In the genomic region with DNA sequence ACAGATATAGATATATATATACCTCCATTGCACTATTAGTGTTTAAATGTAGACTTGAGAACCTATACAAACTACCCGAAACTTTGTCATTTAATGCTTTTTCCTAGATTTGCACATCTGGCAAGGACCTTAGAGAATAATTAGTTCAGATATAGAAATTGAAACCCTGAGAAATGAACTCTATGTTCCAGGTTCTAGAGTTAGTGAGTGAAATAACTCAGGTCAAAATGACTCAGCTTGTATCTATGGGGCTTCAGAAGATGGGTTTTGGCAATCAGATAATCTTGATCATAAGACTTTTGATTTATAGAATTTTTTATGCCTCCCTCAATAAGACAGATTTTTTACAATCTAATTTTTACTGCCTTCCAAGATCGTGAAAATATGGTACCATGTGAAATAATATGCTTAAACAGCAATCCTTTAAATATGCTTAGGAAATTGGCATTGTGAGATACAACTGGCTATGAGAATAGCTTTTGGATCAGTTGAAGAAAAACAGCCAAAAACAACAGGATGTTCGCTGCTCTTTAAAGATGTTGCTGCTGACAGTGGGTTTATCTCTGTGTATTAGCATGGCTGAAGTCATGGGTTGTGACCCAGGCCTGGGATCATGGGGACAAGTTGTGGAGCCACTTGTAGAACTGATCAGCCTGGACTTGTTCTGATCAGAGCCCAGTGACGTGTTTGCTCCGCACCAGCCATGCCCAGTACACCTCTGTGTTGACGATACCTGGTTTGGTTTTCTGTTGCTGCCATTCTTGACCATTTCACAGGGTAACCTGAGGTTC, we compare ENCODE assay signal across 19 cellular contexts.
DNase-seq lines count a peak whose midpoint lies in the region; ATAC-seq and TF ChIP-seq lines count a peak whose summit lies in the region.
"Had no signal": no experiment of that assay in that cellular context is flagged by ENCODE, and none has a peak within 500 bp of the region (broad histone marks: within the 10 kb centered on the region; RNA-seq: fewer than 3 reads in every experiment).

No MANE protein-coding gene starts in this region.

- H3F3A ChIP-seq in MM.1S (ENCODE audit: insufficient read depth, low read length): no peaks in the 10 kb centered on the region

- CTCF ChIA-PET in activated CD8-positive, alpha-beta T cell treated with anti-CD3 and anti-CD28 coated beads for 36 hours (lab: Charles Lee): no interaction called here

- no peaks in the 10 kb centered on the region for H4K20me1 ChIP-seq in MM.1S (ENCODE audit: insufficient read depth, low read length)

- H3K4me2 ChIP-seq in MM.1S (ENCODE audit: low read depth, low read length): 0 out of 2 replicates have a peak overlapping the region, but pooled peaks have one; percentile 12

- no peaks in the 10 kb centered on the region for H3K79me2 ChIP-seq in MM.1S (ENCODE audit: low read length)

- no peak overlapping the region for H3K4me3 Mint-ChIP-seq in activated CD8-positive, alpha-beta T cell treated with anti-CD3 and anti-CD28 coated beads for 36 hours
- H3K4me3 Mint-ChIP-seq: activated CD4-positive, alpha-beta T cell treated with anti-CD3 and anti-CD28 coated beads, Interleukin-2, amount 10 ng/mL, durations not matched to agents 7 days and 5 days; CD14-positive monocyte had no signal

- TF ChIP-seq CTCF in MM.1S (IDR thresholded peaks at IDR 0.05; ENCODE audit: low read length): no peak
- TF ChIP-seq CTCF in activated CD8-positive, alpha-beta T cell treated with anti-CD3 and anti-CD28 coated beads for 36 hours (IDR thresholded peaks at IDR 0.05): no peak

- H3K9ac ChIP-seq in MM.1S (ENCODE audit: low read length) (no peak overlapping the region), stomach smooth muscle (ENCODE audit: low read length in 2 of 2) (no peak overlapping the region)

- H3K27ac ChIP-seq in MM.1S (ENCODE audit: low read length): no peak overlapping the region
- peak overlapping the region; percentile 39 for H3K27ac ChIP-seq in right cardiac atrium (ENCODE audit: low read length)
- peak overlapping the region; percentile 37 for H3K27ac ChIP-seq in stomach smooth muscle (ENCODE audit: low read length)
- H3K27ac ChIP-seq: RWPE1, upper lobe of right lung had no signal

- H3K9me3 ChIP-seq in MM.1S (replicated peaks; ENCODE audit: insufficient read depth, low read length): no peaks in the 10 kb centered on the region
- H3K9me3 ChIP-seq in right cardiac atrium (ENCODE audit: control insufficient read depth, low read length): no peaks in the 10 kb centered on the region
- H3K9me3 ChIP-seq in stomach smooth muscle (ENCODE audit: control insufficient read depth in 2 of 2, low read length in 2 of 2): no peaks in the 10 kb centered on the region
- H3K9me3 ChIP-seq: ascending aorta, HAP-1, upper lobe of right lung had no signal

- peaks cover 41% of the 10 kb centered on the region for H3K36me3 Mint-ChIP-seq in activated CD8-positive, alpha-beta T cell treated with anti-CD3 and anti-CD28 coated beads for 36 hours (ENCODE audit: low read depth)

- intact Hi-C loops in right cardiac atrium (cut with DNase I): no loop called here
- intact Hi-C loops in activated CD8-positive, alpha-beta T cell treated with anti-CD3 and anti-CD28 coated beads for 36 hours (cut with micrococcal nuclease): no loop called here

- DNase-seq in MM.1S (no peak), right cardiac atrium (peak in 2 of 3 donors; percentile 53 to 57), iPS-NIHi7 (ENCODE audit: extremely low spot score) (no peak), dedifferentiated amniotic fluid mesenchymal stem cell (ENCODE audit: extremely low spot score) (no peak)
- no peak for DNase-seq in activated CD8-positive, alpha-beta T cell treated with anti-CD3 and anti-CD28 coated beads for 36 hours
- DNase-seq: activated CD4-positive, alpha-beta T cell treated with anti-CD3 and anti-CD28 coated beads, Interleukin-2, amount 10 ng/mL, durations not matched to agents 7 days and 5 days; dermis blood vessel endothelial cell; Kasumi-1; mesendoderm; NCI-H187 treated with DMSO at 0.1 percent for 48 hours; NCI-H69; stimulated activated CD4-positive, alpha-beta T cell treated with anti-CD3 and anti-CD28 coated beads, Interleukin-15, amount 100 ng/mL, for 24 hours; upper lobe of right lung had no signal

- ATAC-seq in GM18868 (IDR thresholded peaks at IDR 0.05; ENCODE audit: unreplicated experiment) (peak; percentile 50), right cardiac atrium (peak; percentile 42 to 71)
- ATAC-seq in activated CD8-positive, alpha-beta T cell treated with anti-CD3 and anti-CD28 coated beads for 36 hours: no peak
- ATAC-seq: upper lobe of right lung had no signal

- no peak overlapping the region for H2AFZ ChIP-seq in MM.1S (ENCODE audit: low read length)

- POLR2A ChIA-PET in activated CD8-positive, alpha-beta T cell treated with anti-CD3 and anti-CD28 coated beads for 36 hours (lab: Charles Lee): no interaction called here

- WGBS in right cardiac atrium: 69% methylated on average over 6 of the region's 6 CpGs

- no peak overlapping the region for H3K4me3 ChIP-seq in MM.1S (ENCODE audit: low read length)
- no peak overlapping the region for H3K4me3 ChIP-seq in right cardiac atrium (ENCODE audit: low read length)
- H3K4me3 ChIP-seq in stomach smooth muscle (ENCODE audit: low read length in 2 of 2): no peak overlapping the region
- H3K4me3 ChIP-seq: ascending aorta, HAP-1, upper lobe of right lung had no signal

- H3K9me2 ChIP-seq in MM.1S (replicated peaks; ENCODE audit: insufficient read depth, low read length): no peaks in the 10 kb centered on the region

- H3K4me1 Mint-ChIP-seq in activated CD8-positive, alpha-beta T cell treated with anti-CD3 and anti-CD28 coated beads for 36 hours (ENCODE audit: low read depth): no peaks in the 10 kb centered on the region

- H3K9me3 Mint-ChIP-seq in activated CD8-positive, alpha-beta T cell treated with anti-CD3 and anti-CD28 coated beads for 36 hours: no peaks in the 10 kb centered on the region

- H3K27me3 Mint-ChIP-seq in activated CD8-positive, alpha-beta T cell treated with anti-CD3 and anti-CD28 coated beads for 36 hours: no peaks in the 10 kb centered on the region
- H3K27me3 Mint-ChIP-seq: activated CD4-positive, alpha-beta T cell treated with anti-CD3 and anti-CD28 coated beads, Interleukin-2, amount 10 ng/mL, durations not matched to agents 7 days and 5 days had no signal

- 0 out of 2 replicates have a peak, but pooled peaks cover 3% of the 10 kb centered on the region for H3K4me1 ChIP-seq in MM.1S (ENCODE audit: low read length)
- H3K4me1 ChIP-seq in right cardiac atrium (ENCODE audit: control insufficient read depth, insufficient read depth, low read length): peaks cover 6% of the 10 kb centered on the region
- H3K4me1 ChIP-seq in stomach smooth muscle (ENCODE audit: control insufficient read depth, insufficient read depth, low read length): peaks cover 24% of the 10 kb centered on the region
- H3K4me1 ChIP-seq: HAP-1 had no signal

- no peaks in the 10 kb centered on the region for H3K27me3 ChIP-seq in MM.1S (replicated peaks; ENCODE audit: insufficient read depth, low read length)
- H3K27me3 ChIP-seq in right cardiac atrium (ENCODE audit: control insufficient read depth, insufficient read depth): no peaks in the 10 kb centered on the region
- no peaks in the 10 kb centered on the region for H3K27me3 ChIP-seq in stomach smooth muscle (ENCODE audit: control insufficient read depth in 1 of 2, insufficient read depth in 2 of 2, low read length in 2 of 2)
- H3K27me3 ChIP-seq: ascending aorta, upper lobe of right lung had no signal

- no peak overlapping the region for H3K27ac Mint-ChIP-seq in activated CD8-positive, alpha-beta T cell treated with anti-CD3 and anti-CD28 coated beads for 36 hours
- H3K27ac Mint-ChIP-seq: activated CD4-positive, alpha-beta T cell treated with anti-CD3 and anti-CD28 coated beads, Interleukin-2, amount 10 ng/mL, durations not matched to agents 7 days and 5 days; CD14-positive monocyte had no signal

- H3K36me3 ChIP-seq in MM.1S (replicated peaks; ENCODE audit: insufficient read depth, low read length): no peaks in the 10 kb centered on the region
- H3K36me3 ChIP-seq in stomach smooth muscle (ENCODE audit: control insufficient read depth in 2 of 2, insufficient read depth in 2 of 2, low read length in 2 of 2): no peaks in the 10 kb centered on the region
- H3K36me3 ChIP-seq: ascending aorta, upper lobe of right lung had no signal

Comparison
In these comparisons a context has a peak if more than half of its experiments do, and no peak if none do; other contexts are left out.
1. DNase-seq: peak in right cardiac atrium (2 of 3); none in MM.1S (single experiment), activated CD8-positive, alpha-beta T cell treated with anti-CD3 and anti-CD28 coated beads for 36 hours (single experiment), iPS-NIHi7 (single experiment) and dedifferentiated amniotic fluid mesenchymal stem cell (single experiment).